12 cellular contexts compared by ENCODE assay signal in the genomic region with DNA sequence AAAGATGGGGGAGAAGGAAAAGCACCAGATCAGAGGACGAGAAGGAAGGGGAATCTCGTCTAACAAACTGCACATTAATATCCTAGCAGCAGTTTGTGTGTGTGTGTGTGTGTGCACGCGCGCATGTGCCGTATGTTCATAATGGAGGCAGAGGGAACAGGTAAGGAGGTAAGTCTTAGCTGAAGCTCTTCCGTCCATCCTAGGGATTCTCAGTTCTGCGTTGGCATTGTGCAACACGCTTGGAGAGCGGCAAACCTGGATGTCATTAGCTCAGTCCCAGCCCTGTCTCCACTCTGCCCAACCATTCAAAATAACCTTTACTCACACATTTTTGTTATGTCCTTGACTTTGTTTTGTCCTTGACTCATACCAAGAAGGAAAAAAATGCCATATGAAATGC. TPM values are rescaled to one million over a fixed set of nuclear protein-coding genes. Genes with fewer than 3 reads are reported as not detected.
DNase-seq lines count a peak whose midpoint lies in the region; ATAC-seq, FAIRE-seq and TF ChIP-seq lines count a peak whose summit lies in the region.
"Had no signal": no experiment of that assay in that cellular context is flagged by ENCODE, and none has a peak within 500 bp of the region (broad histone marks: within the 10 kb centered on the region; RNA-seq: fewer than 3 reads in every experiment).

No MANE protein-coding gene starts in this region.

- peak overlapping the region in 1 of 2 experiments; percentile 16 for H3K4ac ChIP-seq in mesenchymal stem cell (ENCODE audit: low read depth in 1 of 2, low read length in 2 of 2)

- H3K9me3 ChIP-seq in K562 (replicated peaks; ENCODE audit: control insufficient read depth, insufficient read depth, low read depth, low read length): no peaks in the 10 kb centered on the region
- no peaks in the 10 kb centered on the region for H3K9me3 ChIP-seq in mesenchymal stem cell (ENCODE audit: control insufficient read depth, low read length)
- H3K9me3 ChIP-seq: mucosa of descending colon had no signal

- no peak overlapping the region for H3K4me3 ChIP-seq in K562
- peak overlapping the region in 1 of 2 experiments; percentile 32 for H3K4me3 ChIP-seq in mesenchymal stem cell (ENCODE audit: insufficient read depth in 1 of 2, low read depth in 1 of 2, low read length in 2 of 2)
- H3K4me3 ChIP-seq: mucosa of descending colon had no signal

- H3K18ac ChIP-seq in mesenchymal stem cell (ENCODE audit: low read depth in 1 of 2, low read length in 2 of 2): peak overlapping the region in 1 of 2 experiments; percentile 6

- no peaks in the 10 kb centered on the region for H3K9me1 ChIP-seq in K562 (ENCODE audit: control insufficient read depth, insufficient read depth, low read length)

- TF ChIP-seq RAD21 in K562 (CRISPR knock-in tag; conservative IDR thresholded peaks at IDR 0.05 in 1 of 2, IDR thresholded peaks at IDR 0.05 in 1 of 2): no peak

- no peaks in the 10 kb centered on the region for H3K79me1 ChIP-seq in mesenchymal stem cell (replicated peaks; ENCODE audit: low read length, poor library complexity, severe bottlenecking)

- no peak for TF ChIP-seq EP300 in K562 (IDR thresholded peaks at IDR 0.05; ENCODE audit: low read length)

- no TSS peak for BruUV-seq in K562 (replicated peaks; lab: Mats Ljungman, UMichigan)

- no peak overlapping the region for H2BK15ac ChIP-seq in mesenchymal stem cell (ENCODE audit: low read depth, poor library complexity, severe bottlenecking)

- H3K4me1 ChIP-seq in K562 (replicated peaks in 1 of 2; ENCODE audit: control insufficient read depth in 2 of 2, insufficient read depth in 2 of 2, low read length in 2 of 2) (peaks cover 6 to 24% of the 10 kb centered on the region in 2 experiments; a peak in 3 of 5 replicates), mesenchymal stem cell (ENCODE audit: control insufficient read depth, insufficient read depth, low read depth, low read length) (peaks cover 8% of the 10 kb centered on the region)

- H3K4me2 ChIP-seq in K562 (ENCODE audit: insufficient read depth, low read length) (no peak overlapping the region), mesenchymal stem cell (ENCODE audit: low read length, poor library complexity, severe bottlenecking) (no peak overlapping the region)

- no peaks in the 10 kb centered on the region for H3K79me2 ChIP-seq in K562 (ENCODE audit: control insufficient read depth, insufficient read depth, low read length)

- no peak overlapping the region for H3K27ac ChIP-seq in K562 (ENCODE audit: extremely low read depth, low read depth, low read length)
- H3K27ac ChIP-seq in mesenchymal stem cell (ENCODE audit: low read length, poor library complexity, severe bottlenecking): no peak overlapping the region

- H4K20me1 ChIP-seq in K562 (replicated peaks; ENCODE audit: control insufficient read depth, insufficient read depth, low read length): no peaks in the 10 kb centered on the region

- no peak overlapping the region for H2AFZ ChIP-seq in K562 (ENCODE audit: low read depth, low read length)
- H2AFZ ChIP-seq in mesenchymal stem cell (ENCODE audit: low read depth, low read length): no peak overlapping the region

- no peak overlapping the region for H2BK5ac ChIP-seq in mesenchymal stem cell (ENCODE audit: low read depth, low read length, poor library complexity, severe bottlenecking)

- H2BK12ac ChIP-seq in mesenchymal stem cell (ENCODE audit: low read length in 2 of 2): no peak overlapping the region

- POLR2A ChIA-PET in K562 (lab: Yijun Ruan, JAX): interaction anchor here (0.6 to 2.1 kb wide), 4 partner anchors 9 to 149 kb away, joined by 3 to 8 read pairs (median 5); no protein-coding TSS in a partner anchor

- H2BK120ac ChIP-seq in mesenchymal stem cell (ENCODE audit: low read depth, low read length): no peak overlapping the region

- H3K23ac ChIP-seq in mesenchymal stem cell (ENCODE audit: low read length in 2 of 2): no peak overlapping the region

- no peak for TF ChIP-seq POLR2A in K562 (conservative IDR thresholded peaks at IDR 0.05)

- intact Hi-C loops in K562 (cut with micrococcal nuclease): loop anchor here (2.0 kb wide), 2 partner anchors 15 to 33 kb away; a partner anchor contains a TSS

- DNase-seq in K562 (ENCODE audit: extremely low read depth in 1 of 4, low spot score in 3 of 4) (no peak), mesenchymal stem cell (no peak), NCI-H524 treated with DMSO at 0.1 percent for 48 hours (lab: John Stamatoyannopoulos, UW) (no peak), NOMO-1 (lab: John Stamatoyannopoulos, UW; ENCODE audit: unreplicated experiment in 2 of 2) (no peak)
- DNase-seq: aorta; COR-L47; effector memory CD8-positive, alpha-beta T cell; MM.1S; mucosa of descending colon; NCI-H446; right cardiac atrium; RPMI8226 had no signal

- ATAC-seq in K562: no peak
- ATAC-seq: effector memory CD8-positive, alpha-beta T cell; mucosa of descending colon; right cardiac atrium had no signal

- H3K27me3 ChIP-seq in K562 (ENCODE audit: control insufficient read depth in 2 of 2, insufficient read depth in 2 of 2, low read length in 2 of 2) (no peaks in the 10 kb centered on the region; a peak in 1 of 5 replicates), mesenchymal stem cell (ENCODE audit: control insufficient read depth in 1 of 2, insufficient read depth in 1 of 2, low read length in 2 of 2) (peaks cover 0 to 5% of the 10 kb centered on the region in 2 experiments)

- H3K36me3 ChIP-seq in K562 (ENCODE audit: control insufficient read depth, insufficient read depth, low read length) (0 out of 3 replicates have a peak, but pooled peaks cover 4% of the 10 kb centered on the region), mesenchymal stem cell (ENCODE audit: control insufficient read depth in 1 of 2, insufficient read depth in 2 of 2, low read depth in 1 of 2, low read length in 2 of 2) (peaks cover 10 to 36% of the 10 kb centered on the region in 2 experiments)

- H2AK5ac ChIP-seq in mesenchymal stem cell (ENCODE audit: low read length, severe bottlenecking): no peak overlapping the region

- in situ Hi-C loops in K562 (cut with MboI): no loop called here

- TF ChIP-seq CTCF in K562 (IDR thresholded peaks at IDR 0.05 in 2 of 3, conservative IDR thresholded peaks at IDR 0.05 in 1 of 3; ENCODE audit: insufficient read depth in 2 of 3, low read depth in 1 of 3, low read length in 3 of 3): no peak

- 62% methylated on average over 10 of the region's 10 CpGs for WGBS in K562 (ENCODE audit: insufficient coverage, low coverage, missing lambda C conversion rate)
- 93% methylated on average over 10 of the region's 10 CpGs for WGBS in mesenchymal stem cell

- no peak overlapping the region for H3K14ac ChIP-seq in mesenchymal stem cell (ENCODE audit: low read length in 2 of 2)

- H3K9ac ChIP-seq in K562 (ENCODE audit: insufficient read depth in 1 of 2, low read depth in 2 of 2, low read length in 2 of 2) (no peak overlapping the region), mesenchymal stem cell (ENCODE audit: low read length) (peak overlapping the region; percentile 93)

- H4K91ac ChIP-seq in mesenchymal stem cell (ENCODE audit: low read length): no peak overlapping the region

- peak; percentile 67 for FAIRE-seq in K562 (lab: Jason Lieb, UNC)

- CTCF ChIA-PET in K562 (lab: Yijun Ruan, JAX; ENCODE audit: low intra/inter-chr PET ratio): no interaction called here

- H4K8ac ChIP-seq in mesenchymal stem cell (ENCODE audit: low read length): no peak overlapping the region

RNA-seq across cellular contexts. Expression of a gene that starts 1.6 kb away (rescaled TPM):
- 1.5 and 1.9 TPM in 2 replicates for total RNA-seq in K562 (2011; cell fraction: chromatin; rRNA removed; ENCODE audit: low replicate concordance)
- total RNA-seq in K562 (2011; cell fraction: nucleolus; rRNA removed): 0.50 and 0.66 TPM in 2 replicates
- total RNA-seq in K562 (2011; cell fraction: nucleoplasm; rRNA removed): 0.37 and 1.8 TPM in 2 replicates
- total RNA-seq in K562 (2014; rRNA removed) (0.16 and 1.0 TPM in 2 replicates), K562 (2014; rRNA removed; fragmentation: Illumina TruSeq; extraction: Trizol) (0.13 and 0.33 TPM in 2 replicates), K562 (2015; rRNA removed; fragmentation: Illumina TruSeq; extraction: Trizol) (0.14 and 0.19 TPM in 2 replicates), K562 (2021) (0.96 and 1.0 TPM in 2 replicates)
- polyA plus RNA-seq in K562 (2011; rRNA removed) (0.33 and 0.81 TPM in 2 replicates), K562 (2014; fragmentation: Illumina TruSeq; extraction: Trizol) (0.33 and 0.36 TPM in 2 replicates), K562 (2014; fragmentation: Nextera tagmentation; extraction: Ambion mirVana) (under 1 TPM in 1 of 2 experiments, not detected in 1; 0.07 TPM), K562 (2014; rRNA removed) (0.11 and 0.53 TPM in 2 replicates)
- polyA plus RNA-seq in K562 (2011; cell fraction: cytosol; rRNA removed): 0.42 and 0.77 TPM in 2 replicates
- polyA plus RNA-seq in K562 (2011; cell fraction: nucleus; rRNA removed): 1.4 and 2.8 TPM in 2 replicates
- polyA plus RNA-seq in K562 (2012): 0.20 and 0.98 TPM in 2 replicates
- polyA minus RNA-seq in K562 (2011; rRNA and poly(A)+ RNA removed): 0.28 and 0.99 TPM in 2 replicates
- 1.5 TPM in 1 of 2 replicates, not detected in the other for polyA minus RNA-seq in K562 (2011; cell fraction: cytosol; rRNA and poly(A)+ RNA removed)
- polyA minus RNA-seq in K562 (2011; cell fraction: nucleus; rRNA and poly(A)+ RNA removed): 0.40 and 0.67 TPM in 2 replicates
- polyA plus RNA-seq in mesenchymal stem cell (2013, experiment 1 of 2): 79.1 TPM
- 79.5 TPM for polyA plus RNA-seq in mesenchymal stem cell (2013, experiment 2 of 2)

RNA-seq across cellular contexts. Expression of a gene that starts 15.1 kb away (rescaled TPM):
- 21.5 and 28.9 TPM in 2 replicates for total RNA-seq in K562 (2011; cell fraction: chromatin; rRNA removed; ENCODE audit: low replicate concordance)
- 28.0 and 30.3 TPM in 2 replicates for total RNA-seq in K562 (2011; cell fraction: nucleolus; rRNA removed)
- total RNA-seq in K562 (2011; cell fraction: nucleoplasm; rRNA removed): 31.4 and 33.9 TPM in 2 replicates
- total RNA-seq in K562 (2014; rRNA removed) (9.5 and 13.6 TPM in 2 replicates), K562 (2014; rRNA removed; fragmentation: Illumina TruSeq; extraction: Trizol) (3.6 and 5.4 TPM in 2 replicates), K562 (2015; rRNA removed; fragmentation: Illumina TruSeq; extraction: Trizol) (7.6 and 8.0 TPM in 2 replicates), K562 (2021) (6.9 and 9.1 TPM in 2 replicates)
- polyA plus RNA-seq in K562 (2011; rRNA removed) (6.3 and 6.8 TPM in 2 replicates), K562 (2014; fragmentation: Illumina TruSeq; extraction: Trizol) (7.3 and 8.8 TPM in 2 replicates), K562 (2014; fragmentation: Nextera tagmentation; extraction: Ambion mirVana) (1 to 10 TPM; 1.4 to 1.9 TPM), K562 (2014; rRNA removed) (10.7 and 13.7 TPM in 2 replicates)
- polyA plus RNA-seq in K562 (2011; cell fraction: cytosol; rRNA removed): 7.0 and 15.3 TPM in 2 replicates
- 15.2 and 31.3 TPM in 2 replicates for polyA plus RNA-seq in K562 (2011; cell fraction: nucleus; rRNA removed)
- 5.0 and 22.5 TPM in 2 replicates for polyA plus RNA-seq in K562 (2012)
- 4.2 and 6.3 TPM in 2 replicates for polyA minus RNA-seq in K562 (2011; rRNA and poly(A)+ RNA removed)
- 6.9 and 12.2 TPM in 2 replicates for polyA minus RNA-seq in K562 (2011; cell fraction: cytosol; rRNA and poly(A)+ RNA removed)
- 13.3 and 14.9 TPM in 2 replicates for polyA minus RNA-seq in K562 (2011; cell fraction: nucleus; rRNA and poly(A)+ RNA removed)
- polyA plus RNA-seq in mesenchymal stem cell (2013, experiment 1 of 2): 18.5 TPM
- 18.8 TPM for polyA plus RNA-seq in mesenchymal stem cell (2013, experiment 2 of 2)

RNA-seq across cellular contexts. Expression of a gene that starts 33.4 kb away (rescaled TPM):
- total RNA-seq in K562 (2011; cell fraction: chromatin; rRNA removed; ENCODE audit: low replicate concordance): 3.2 and 4.9 TPM in 2 replicates
- 1.8 and 2.7 TPM in 2 replicates for total RNA-seq in K562 (2011; cell fraction: nucleolus; rRNA removed)
- total RNA-seq in K562 (2011; cell fraction: nucleoplasm; rRNA removed): 1.8 and 2.6 TPM in 2 replicates
- total RNA-seq in K562 (2014; rRNA removed) (0.04 and 0.27 TPM in 2 replicates), K562 (2014; rRNA removed; fragmentation: Illumina TruSeq; extraction: Trizol) (0.29 and 0.35 TPM in 2 replicates), K562 (2015; rRNA removed; fragmentation: Illumina TruSeq; extraction: Trizol) (0.08 and 0.25 TPM in 2 replicates), K562 (2021) (0.84 and 1.2 TPM in 2 replicates)
- polyA plus RNA-seq in K562 (2011; rRNA removed) (0.39 and 0.95 TPM in 2 replicates), K562 (2014; fragmentation: Illumina TruSeq; extraction: Trizol) (0.45 and 0.46 TPM in 2 replicates), K562 (2014; fragmentation: Nextera tagmentation; extraction: Ambion mirVana) (under 1 TPM; 0.08 to 0.11 TPM), K562 (2014; rRNA removed) (0.12 and 0.26 TPM in 2 replicates)
- 0.09 and 0.18 TPM in 2 replicates for polyA plus RNA-seq in K562 (2011; cell fraction: cytosol; rRNA removed)
- 2.1 and 3.7 TPM in 2 replicates for polyA plus RNA-seq in K562 (2011; cell fraction: nucleus; rRNA removed)
- polyA plus RNA-seq in K562 (2012): 0.26 and 0.48 TPM in 2 replicates
- polyA minus RNA-seq in K562 (2011; rRNA and poly(A)+ RNA removed): 0.28 and 0.87 TPM in 2 replicates
- polyA minus RNA-seq in K562 (2011; cell fraction: cytosol; rRNA and poly(A)+ RNA removed): not detected in 2 replicates
- 1.2 and 1.8 TPM in 2 replicates for polyA minus RNA-seq in K562 (2011; cell fraction: nucleus; rRNA and poly(A)+ RNA removed)
- 92.4 TPM for polyA plus RNA-seq in mesenchymal stem cell (2013, experiment 1 of 2)
- polyA plus RNA-seq in mesenchymal stem cell (2013, experiment 2 of 2): 91.8 TPM

RNA-seq across cellular contexts. Expression of a gene that starts 34.8 kb away (rescaled TPM):
- total RNA-seq in K562 (2011; cell fraction: chromatin; rRNA removed; ENCODE audit: low replicate concordance): 9.0 and 19.8 TPM in 2 replicates
- total RNA-seq in K562 (2011; cell fraction: nucleolus; rRNA removed): 11.1 and 12.5 TPM in 2 replicates
- 7.3 and 12.5 TPM in 2 replicates for total RNA-seq in K562 (2011; cell fraction: nucleoplasm; rRNA removed)
- total RNA-seq in K562 (2014; rRNA removed) (8.6 and 10.6 TPM in 2 replicates), K562 (2014; rRNA removed; fragmentation: Illumina TruSeq; extraction: Trizol) (8.1 and 11.4 TPM in 2 replicates), K562 (2015; rRNA removed; fragmentation: Illumina TruSeq; extraction: Trizol) (10.5 and 10.9 TPM in 2 replicates), K562 (2021) (11.1 and 15.7 TPM in 2 replicates)
- polyA plus RNA-seq in K562 (2011; rRNA removed) (9.1 and 12.0 TPM in 2 replicates), K562 (2014; fragmentation: Illumina TruSeq; extraction: Trizol) (18.7 and 22.1 TPM in 2 replicates), K562 (2014; fragmentation: Nextera tagmentation; extraction: Ambion mirVana) (10 to 100 TPM; 12.1 to 22.5 TPM), K562 (2014; rRNA removed) (12.2 and 12.5 TPM in 2 replicates)
- 12.2 and 14.5 TPM in 2 replicates for polyA plus RNA-seq in K562 (2011; cell fraction: cytosol; rRNA removed)
- 19.6 and 20.2 TPM in 2 replicates for polyA plus RNA-seq in K562 (2011; cell fraction: nucleus; rRNA removed)
- polyA plus RNA-seq in K562 (2012): 10.1 and 19.0 TPM in 2 replicates
- polyA minus RNA-seq in K562 (2011; rRNA and poly(A)+ RNA removed): 22.9 and 30.5 TPM in 2 replicates
- polyA minus RNA-seq in K562 (2011; cell fraction: cytosol; rRNA and poly(A)+ RNA removed): 6.6 and 10.7 TPM in 2 replicates
- 3.0 and 11.4 TPM in 2 replicates for polyA minus RNA-seq in K562 (2011; cell fraction: nucleus; rRNA and poly(A)+ RNA removed)
- polyA plus RNA-seq in mesenchymal stem cell (2013, experiment 1 of 2): not detected
- not detected for polyA plus RNA-seq in mesenchymal stem cell (2013, experiment 2 of 2)

RNA-seq across cellular contexts. Expression of a gene that starts 36.3 kb away (rescaled TPM):
- total RNA-seq in K562 (2011; cell fraction: chromatin; rRNA removed; ENCODE audit: low replicate concordance): 71.8 and 159 TPM in 2 replicates
- 102 and 111 TPM in 2 replicates for total RNA-seq in K562 (2011; cell fraction: nucleolus; rRNA removed)
- total RNA-seq in K562 (2011; cell fraction: nucleoplasm; rRNA removed): 67.6 and 87.0 TPM in 2 replicates
- 7.8 and 11.0 TPM in 2 replicates for total RNA-seq in K562 (2014; rRNA removed)
- 6.2 and 6.8 TPM in 2 replicates for total RNA-seq in K562 (2014; rRNA removed; fragmentation: Illumina TruSeq; extraction: Trizol)
- 4.3 and 5.5 TPM in 2 replicates for total RNA-seq in K562 (2015; rRNA removed; fragmentation: Illumina TruSeq; extraction: Trizol)
- total RNA-seq in K562 (2021): 14.7 and 18.5 TPM in 2 replicates
- 23.2 and 27.0 TPM in 2 replicates for polyA plus RNA-seq in K562 (2011; rRNA removed)
- 27.9 and 42.2 TPM in 2 replicates for polyA plus RNA-seq in K562 (2011; cell fraction: cytosol; rRNA removed)
- 68.7 and 118 TPM in 2 replicates for polyA plus RNA-seq in K562 (2011; cell fraction: nucleus; rRNA removed)
- polyA plus RNA-seq in K562 (2012): 13.5 and 15.5 TPM in 2 replicates
- polyA plus RNA-seq in K562 (2014; fragmentation: Illumina TruSeq; extraction: Trizol): 11.9 and 14.3 TPM in 2 replicates
- under 1 TPM; 0.08 to 0.10 TPM for polyA plus RNA-seq in K562 (2014; fragmentation: Nextera tagmentation; extraction: Ambion mirVana)
- 11.2 and 17.6 TPM in 2 replicates for polyA plus RNA-seq in K562 (2014; rRNA removed)
- polyA minus RNA-seq in K562 (2011; rRNA and poly(A)+ RNA removed): 26.5 and 29.5 TPM in 2 replicates
- 31.0 and 36.0 TPM in 2 replicates for polyA minus RNA-seq in K562 (2011; cell fraction: cytosol; rRNA and poly(A)+ RNA removed)
- 29.4 TPM in 2 replicates for polyA minus RNA-seq in K562 (2011; cell fraction: nucleus; rRNA and poly(A)+ RNA removed)
- polyA plus RNA-seq in mesenchymal stem cell (2013, experiment 1 of 2): 16.7 TPM
- 12.7 TPM for polyA plus RNA-seq in mesenchymal stem cell (2013, experiment 2 of 2)
